11 cellular contexts compared by ENCODE assay signal in the genomic region with DNA sequence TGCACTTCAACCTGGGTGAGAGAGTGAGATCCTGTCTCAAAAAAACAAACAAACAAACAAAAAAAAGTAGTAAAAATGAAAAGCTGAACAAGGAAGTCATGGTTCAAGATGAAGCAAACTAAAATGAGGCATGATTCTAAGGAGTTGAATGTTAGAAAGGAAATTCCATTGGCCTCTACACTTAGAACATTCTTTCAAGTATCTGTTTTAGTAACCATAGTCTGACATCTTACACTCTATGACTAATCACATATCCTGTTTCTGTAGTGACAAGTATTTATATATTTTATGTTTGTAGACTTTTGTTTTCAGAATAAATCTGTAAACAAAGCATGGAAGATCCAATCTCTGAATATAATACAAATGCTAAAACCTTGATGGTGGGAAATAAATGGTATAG.
DNase-seq lines count a peak whose midpoint lies in the region; ATAC-seq and TF ChIP-seq lines count a peak whose summit lies in the region.
"Had no signal": no experiment of that assay in that cellular context is flagged by ENCODE, and none has a peak within 500 bp of the region (broad histone marks: within the 10 kb centered on the region; RNA-seq: fewer than 3 reads in every experiment).

No MANE protein-coding gene starts in this region.

- ATAC-seq in HG02885 (IDR thresholded peaks at IDR 0.05; ENCODE audit: poor library complexity, unreplicated experiment): peak; percentile 72
- no peak for ATAC-seq in HG02938 (IDR thresholded peaks at IDR 0.05; ENCODE audit: unreplicated experiment)
- ATAC-seq: CD8-positive, alpha-beta T cell had no signal

- no peak overlapping the region for H3K27ac ChIP-seq in spleen
- H3K27ac ChIP-seq: upper lobe of left lung had no signal

- no peak for TF ChIP-seq CTCF in spleen (IDR thresholded peaks at IDR 0.05 in 8 of 11, conservative IDR thresholded peaks at IDR 0.05 in 3 of 11)

- H3K9me3 ChIP-seq in spleen: peaks cover 0 to 35% (median 25%) of the 10 kb centered on the region in 8 donors

- no peaks in the 10 kb centered on the region for H3K27me3 ChIP-seq in spleen (replicated peaks in 1 of 7)
- H3K27me3 ChIP-seq: upper lobe of left lung had no signal

- DNase-seq in GM04504 (ENCODE audit: low read depth) (peak; percentile 26), astrocyte of the hippocampus (ENCODE audit: low read depth, low spot score) (peak; percentile 17), kidney tubule cell (ENCODE audit: low spot score) (peak; percentile 60), anterior cingulate cortex (lab: John Stamatoyannopoulos, UW) (no peak), spleen (no peak), GM19240 (ENCODE audit: insufficient read length, low spot score) (no peak)
- DNase-seq: CD8-positive, alpha-beta T cell; KBM-7; upper lobe of left lung had no signal

- no peaks in the 10 kb centered on the region for H3K4me1 ChIP-seq in spleen
- H3K4me1 ChIP-seq: upper lobe of left lung had no signal

- no peak overlapping the region for H3K4me3 ChIP-seq in spleen
- H3K4me3 ChIP-seq: upper lobe of left lung had no signal

- no peak for TF ChIP-seq POLR2A in spleen (IDR thresholded peaks at IDR 0.05)

- intact Hi-C loops in spleen (cut with DNase I; ENCODE audit: low total_unique reads): no loop called here

- H3K36me3 ChIP-seq in spleen: peaks cover 0 to 13% (median under 1%) of the 10 kb centered on the region in 6 donors
- H3K36me3 ChIP-seq: upper lobe of left lung had no signal

Comparison
In these comparisons a context has a peak if more than half of its experiments do, and no peak if none do; other contexts are left out.
1. DNase-seq: peak in GM04504 (single experiment), astrocyte of the hippocampus (single experiment) and kidney tubule cell (single experiment); none in anterior cingulate cortex (0 of 58), spleen (single experiment) and GM19240 (single experiment).